11 cellular contexts compared by ENCODE assay signal in the genomic region with DNA sequence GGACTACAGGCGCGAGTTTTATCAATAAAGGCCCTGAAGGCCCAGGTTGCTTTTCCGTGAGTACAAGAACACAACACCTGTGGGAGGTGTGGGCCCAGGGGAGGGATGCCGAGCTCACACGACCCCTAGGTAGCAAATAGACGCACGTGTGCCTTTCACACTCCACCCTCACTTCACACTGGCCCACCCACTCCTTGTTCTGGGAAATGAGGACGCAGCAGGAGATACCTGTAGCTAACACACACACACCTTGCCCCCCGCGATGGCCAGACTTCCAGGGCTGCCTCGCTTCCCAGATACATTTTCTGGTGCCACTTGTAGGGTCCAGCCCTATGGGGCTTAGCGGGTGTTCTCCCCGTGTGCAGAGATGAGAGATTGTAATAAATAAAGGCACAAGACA. TPM values are rescaled to one million over a fixed set of nuclear protein-coding genes. Genes with fewer than 3 reads are reported as not detected.
DNase-seq lines count a peak whose midpoint lies in the region; ATAC-seq and TF ChIP-seq lines count a peak whose summit lies in the region.
"Had no signal": no experiment of that assay in that cellular context is flagged by ENCODE, and none has a peak within 500 bp of the region (broad histone marks: within the 10 kb centered on the region; RNA-seq: fewer than 3 reads in every experiment).

No MANE protein-coding gene starts in this region.

- peaks cover 4% of the 10 kb centered on the region for H4K20me1 ChIP-seq in PC-9 (ENCODE audit: insufficient read depth)

- no peaks in the 10 kb centered on the region for H3K9me3 ChIP-seq in CD8-positive, alpha-beta memory T cell (ENCODE audit: low read length)
- no peaks in the 10 kb centered on the region for H3K9me3 ChIP-seq in PC-9 (ENCODE audit: insufficient read depth, low read depth)
- no peaks in the 10 kb centered on the region for H3K9me3 ChIP-seq in endodermal cell (ENCODE audit: control insufficient read depth, low read length)
- H3K9me3 ChIP-seq in body of pancreas, result no peaks in the 10 kb centered on the region
- H3K9me3 ChIP-seq in HAP-1, result no peaks in the 10 kb centered on the region
- H3K9me3 ChIP-seq: ascending aorta, testis had no signal

- no peak overlapping the region for H3K27ac ChIP-seq in CD8-positive, alpha-beta memory T cell (ENCODE audit: low read depth, low read length)
- H3K27ac ChIP-seq in PC-9, result no peak overlapping the region
- H3K27ac ChIP-seq in endodermal cell (ENCODE audit: low read depth, low read length), result no peak overlapping the region
- no peak overlapping the region for H3K27ac ChIP-seq in body of pancreas

- 88 to 90% methylated on average over 7 to 12 of the region's 13 CpGs for WGBS in endodermal cell (ENCODE audit: insufficient coverage in 1 of 2, insufficient read length in 1 of 2), 2 experiments
- 68 to 73% methylated on average over 10 to 13 of the region's 13 CpGs for WGBS in body of pancreas, 2 donors

- H3K4me3 Mint-ChIP-seq in CD8-positive, alpha-beta memory T cell, result peak overlapping the region; percentile 70 to 90 (median 77)
- H3K4me3 Mint-ChIP-seq in endodermal cell (peak overlapping the region; percentile 83), progenitor cell of endocrine pancreas (ENCODE audit: low read depth) (peak overlapping the region; percentile 65)

- H3K4me3 ChIP-seq in CD8-positive, alpha-beta memory T cell (ENCODE audit: low read length), result peak overlapping the region; percentile 51
- H3K4me3 ChIP-seq in PC-9 (peak overlapping the region; percentile 67; the same call in 1 of the 2 replicates), endodermal cell (ENCODE audit: low read length) (no peak overlapping the region), body of pancreas (no peak overlapping the region), HAP-1 (no peak overlapping the region; the same call in 1 of the 2 replicates)

- TF ChIP-seq POLR2A in body of pancreas (IDR thresholded peaks at IDR 0.05), result no peak

- TF ChIP-seq CTCF in PC-9 (conservative IDR thresholded peaks at IDR 0.05) (no peak), endodermal cell (conservative IDR thresholded peaks at IDR 0.05) (no peak), progenitor cell of endocrine pancreas (IDR thresholded peaks at IDR 0.05; ENCODE audit: unreplicated experiment) (no peak), body of pancreas (IDR thresholded peaks at IDR 0.05) (no peak)

- no TSS peak for BruUV-seq in PC-9 (replicated peaks; lab: Mats Ljungman, UMichigan)

- H3K27me3 Mint-ChIP-seq in CD8-positive, alpha-beta memory T cell, result peaks cover 0 to 3% of the 10 kb centered on the region in 2 donors
- H3K27me3 Mint-ChIP-seq in endodermal cell (ENCODE audit: insufficient read depth), result peaks cover 27% of the 10 kb centered on the region
- peaks cover 23% of the 10 kb centered on the region for H3K27me3 Mint-ChIP-seq in progenitor cell of endocrine pancreas

- H3K4me1 ChIP-seq in CD8-positive, alpha-beta memory T cell (ENCODE audit: insufficient read depth, low read length), result peaks cover 9% of the 10 kb centered on the region
- H3K4me1 ChIP-seq in PC-9 (replicated peaks; ENCODE audit: insufficient read depth) (peaks cover 15% of the 10 kb centered on the region), endodermal cell (ENCODE audit: control insufficient read depth, insufficient read depth, low read length) (peaks cover 10% of the 10 kb centered on the region), body of pancreas (peaks cover 31% of the 10 kb centered on the region), HAP-1 (peaks cover 8% of the 10 kb centered on the region)

- peak overlapping the region; percentile 84 for H3K4me2 ChIP-seq in PC-9

- peaks cover 10% of the 10 kb centered on the region; the same call in 1 of the 2 replicates for H3F3A ChIP-seq in PC-9 (ENCODE audit: insufficient read depth, low read depth)

- peaks cover 19 to 39% (median 32%) of the 10 kb centered on the region in 3 donors for H3K4me1 Mint-ChIP-seq in CD8-positive, alpha-beta memory T cell
- peaks cover 17% of the 10 kb centered on the region for H3K4me1 Mint-ChIP-seq in endodermal cell
- peaks cover 21% of the 10 kb centered on the region for H3K4me1 Mint-ChIP-seq in progenitor cell of endocrine pancreas (ENCODE audit: low read depth)

- peak in 1 of 5 donors; percentile 25 for DNase-seq in CD8-positive, alpha-beta memory T cell
- DNase-seq in PC-9 (no peak), endodermal cell (no peak), progenitor cell of endocrine pancreas (ENCODE audit: low spot score, unreplicated experiment) (no peak), body of pancreas (no peak), HAP-1 (ENCODE audit: low spot score in 2 of 2) (no peak), NOMO-1 treated with dmso at 0.1 percent for 144 hours (lab: John Stamatoyannopoulos, UW; ENCODE audit: unreplicated experiment) (no peak)
- DNase-seq: NCI-H2029 treated with DMSO at 0.1 percent for 48 hours had no signal

- 0 out of 2 replicates have a peak, but pooled peaks cover 3% of the 10 kb centered on the region for H3K79me2 ChIP-seq in PC-9 (ENCODE audit: low read depth)

- H3K9me2 ChIP-seq in PC-9 (ENCODE audit: insufficient read depth), result no peaks in the 10 kb centered on the region

- in situ Hi-C loops in HAP-1 (cut with MboI; ENCODE audit: low sequenced_read_pairs), result no loop called here

- H2AFZ ChIP-seq in PC-9, result peak overlapping the region; percentile 74; the same call in 1 of the 2 replicates

- peak overlapping the region in 4 of 8 donors; percentile 54 to 85 (median 72) for H3K27ac Mint-ChIP-seq in CD8-positive, alpha-beta memory T cell
- H3K27ac Mint-ChIP-seq in endodermal cell (no peak overlapping the region), progenitor cell of endocrine pancreas (no peak overlapping the region)

- POLR2A ChIA-PET in CD8-positive, alpha-beta memory T cell (lab: Charles Lee), result no interaction called here
- POLR2A ChIA-PET in PC-9 (lab: Charles Lee; ENCODE audit: unreplicated experiment), result no interaction called here

- CTCF ChIA-PET in CD8-positive, alpha-beta memory T cell (lab: Charles Lee), result no interaction called here
- CTCF ChIA-PET in PC-9 (lab: Charles Lee), result no interaction called here

- intact Hi-C loops in PC-9 (cut with micrococcal nuclease; ENCODE audit: unreplicated experiment), result no loop called here
- intact Hi-C loops in body of pancreas (cut with DNase I), result no loop called here

- no peaks in the 10 kb centered on the region for H3K9me3 Mint-ChIP-seq in CD8-positive, alpha-beta memory T cell
- no peaks in the 10 kb centered on the region for H3K9me3 Mint-ChIP-seq in endodermal cell
- no peaks in the 10 kb centered on the region for H3K9me3 Mint-ChIP-seq in progenitor cell of endocrine pancreas (ENCODE audit: low read depth)

- H3K36me3 ChIP-seq in CD8-positive, alpha-beta memory T cell (ENCODE audit: insufficient read depth, low read length), result no peaks in the 10 kb centered on the region
- H3K36me3 ChIP-seq in PC-9 (ENCODE audit: low read depth) (no peaks in the 10 kb centered on the region), endodermal cell (ENCODE audit: control insufficient read depth, insufficient read depth, low read length) (peaks cover 4% of the 10 kb centered on the region), body of pancreas (replicated peaks in 1 of 2; ENCODE audit: insufficient read depth in 1 of 2, low read depth in 2 of 2) (no peaks in the 10 kb centered on the region), HAP-1 (replicated peaks) (peaks cover 15% of the 10 kb centered on the region)

- no peak overlapping the region for H3K9ac ChIP-seq in endodermal cell (ENCODE audit: extremely low read depth, low read length, poor library complexity, severe bottlenecking)

- peaks cover 0 to 5% (median 0%) of the 10 kb centered on the region in 3 donors for H3K36me3 Mint-ChIP-seq in CD8-positive, alpha-beta memory T cell
- H3K36me3 Mint-ChIP-seq in endodermal cell (ENCODE audit: low read depth) (peaks cover 17% of the 10 kb centered on the region), progenitor cell of endocrine pancreas (ENCODE audit: insufficient read depth) (no peaks in the 10 kb centered on the region)

- H3K27me3 ChIP-seq in CD8-positive, alpha-beta memory T cell (ENCODE audit: insufficient read depth, low read length, poor library complexity, severe bottlenecking), result no peaks in the 10 kb centered on the region
- H3K27me3 ChIP-seq in PC-9 (ENCODE audit: insufficient read depth, low read depth) (peaks cover 40% of the 10 kb centered on the region), endodermal cell (ENCODE audit: control insufficient read depth, insufficient read depth, low read length, poor library complexity, severe bottlenecking) (peaks cover 9% of the 10 kb centered on the region), body of pancreas (no peaks in the 10 kb centered on the region), HAP-1 (ENCODE audit: low read depth) (peaks cover 20% of the 10 kb centered on the region)
- H3K27me3 ChIP-seq: ascending aorta, testis had no signal

- ATAC-seq in body of pancreas (no peak), HG02938 (IDR thresholded peaks at IDR 0.05; ENCODE audit: unreplicated experiment) (no peak)

RNA-seq across cellular contexts. Expression of a gene that starts 4.3 kb away (rescaled TPM):
- total RNA-seq in CD8-positive, alpha-beta memory T cell, result not detected
- polyA plus RNA-seq in CD8-positive, alpha-beta memory T cell, result not detected
- total RNA-seq in PC-9 (2021) (not detected in 2 replicates), endodermal cell (not detected), progenitor cell of endocrine pancreas (not detected in 2 replicates), body of pancreas (not detected)
- not detected for polyA plus RNA-seq in endodermal cell (2013, experiment 1 of 2)
- not detected for polyA plus RNA-seq in endodermal cell (2013, experiment 2 of 2)
- total RNA-seq: ascending aorta had no signal

RNA-seq across cellular contexts. Expression of a gene that starts 24.6 kb away (rescaled TPM):
- total RNA-seq in CD8-positive, alpha-beta memory T cell, result 1 to 10 TPM in 1 of 2 experiments, under 1 TPM in 1; 0.80 to 1.6 TPM
- polyA plus RNA-seq in CD8-positive, alpha-beta memory T cell, result 1.1 TPM
- 5.9 and 13.2 TPM in 2 replicates for total RNA-seq in PC-9 (2021)
- 10 to 100 TPM; 11.1 to 15.0 TPM for total RNA-seq in endodermal cell
- polyA plus RNA-seq in endodermal cell (2013, experiment 1 of 2), result 8.3 TPM
- polyA plus RNA-seq in endodermal cell (2013, experiment 2 of 2), result 6.1 TPM
- total RNA-seq in progenitor cell of endocrine pancreas, result 10.8 and 12.0 TPM in 2 replicates
- 1 to 10 TPM in 1 of 2 donors, not detected in 1; 5.2 TPM for total RNA-seq in body of pancreas
- total RNA-seq: ascending aorta had no signal

RNA-seq across cellular contexts. Expression of a gene that starts 48.4 kb away (rescaled TPM):
- 10 to 100 TPM; 42.6 to 50.5 TPM for total RNA-seq in CD8-positive, alpha-beta memory T cell
- polyA plus RNA-seq in CD8-positive, alpha-beta memory T cell, result 36.9 TPM
- 34.2 and 35.5 TPM in 2 replicates for total RNA-seq in PC-9 (2021)
- total RNA-seq in endodermal cell, result 10 to 100 TPM; 49.9 to 59.7 TPM
- polyA plus RNA-seq in endodermal cell (2013, experiment 1 of 2), result 33.6 TPM
- polyA plus RNA-seq in endodermal cell (2013, experiment 2 of 2), result 31.0 TPM
- 54.9 and 57.0 TPM in 2 replicates for total RNA-seq in progenitor cell of endocrine pancreas
- 10 to 100 TPM; 40.0 to 49.4 TPM for total RNA-seq in body of pancreas

Comparison
In these comparisons a context has a peak if more than half of its experiments do, and no peak if none do; other contexts are left out.
1. H3K4me3 ChIP-seq: peak in CD8-positive, alpha-beta memory T cell (single experiment) and PC-9 (single experiment); none in endodermal cell (single experiment), body of pancreas (0 of 2) and HAP-1 (single experiment).
2. Peak in every context shown above with its lines, with median percentiles within 50 percentile points of each other: H3K4me3 Mint-ChIP-seq.